In the genomic region with DNA sequence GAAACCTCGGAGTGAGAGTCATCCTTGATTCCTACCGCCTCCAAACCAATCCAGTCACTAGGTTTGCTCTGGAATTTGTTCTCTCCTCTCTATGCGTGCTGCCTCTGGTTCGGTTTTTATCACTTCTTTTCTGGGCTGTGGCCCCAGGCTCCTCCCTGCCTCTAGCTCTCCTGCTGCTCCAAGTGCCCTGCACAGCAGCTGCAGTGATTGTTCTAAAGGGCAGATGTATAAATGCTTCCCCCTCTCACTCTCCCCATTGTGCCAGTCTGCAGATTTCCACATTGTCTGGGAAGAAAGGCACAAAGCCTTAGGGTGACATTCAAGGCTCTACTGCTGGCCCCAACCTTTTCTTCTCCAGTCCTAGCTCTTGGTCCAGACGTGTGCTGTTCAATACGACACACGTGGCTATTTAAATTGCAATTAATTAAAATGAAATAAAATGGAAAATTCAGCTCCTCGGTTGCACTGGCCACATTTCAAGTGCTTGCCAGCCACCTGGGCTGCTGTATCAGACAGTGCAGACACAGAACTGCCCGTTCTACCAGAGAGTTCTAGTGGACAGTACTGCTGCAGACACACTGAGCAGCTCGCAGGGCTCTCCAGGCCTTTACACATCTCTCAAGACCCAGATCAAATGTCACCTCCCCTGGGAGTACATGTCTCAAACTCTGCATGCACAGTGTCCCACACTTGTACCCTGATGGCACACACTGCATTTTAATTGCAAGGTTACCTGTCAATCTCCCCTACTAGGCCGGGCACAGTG, we compare ENCODE assay signal across 14 cellular contexts. TPM values are rescaled to one million over a fixed set of nuclear protein-coding genes. Genes with fewer than 3 reads are reported as not detected.
DNase-seq lines count a peak whose midpoint lies in the region; ATAC-seq lines count a peak whose summit lies in the region.
"Had no signal": no experiment of that assay in that cellular context is flagged by ENCODE, and none has a peak within 500 bp of the region (broad histone marks: within the 10 kb centered on the region; RNA-seq: fewer than 3 reads in every experiment).

No MANE protein-coding gene starts in this region.

- in situ Hi-C loops in ACHN (cut with HindIII; ENCODE audit: low pct_ligation_motif_present, low pct_unique_long_range_greater_than_20kb, low sequenced_read_pairs), result no loop called here

- peak; percentile 36 for DNase-seq in ELR (ENCODE audit: low read depth)
- peak; percentile 78 for DNase-seq in NCI-H345 (lab: John Stamatoyannopoulos, UW)
- peak; percentile 25 for DNase-seq in ecto neural progenitor cell (ENCODE audit: low spot score)
- DNase-seq in neuronal stem cell (ENCODE audit: low spot score), result no peak
- no peak for DNase-seq in ACHN
- no peak for DNase-seq in RKO (ENCODE audit: low spot score)
- DNase-seq in activated T-cell treated with anti-CD3 and anti-CD28 coated beads, Interleukin-2, amount 50 U/mL, for 48 hours, result no peak
- DNase-seq: activated CD4-positive, alpha-beta memory T cell treated with anti-CD3 and anti-CD28 coated beads, Interleukin-2, amount 10 ng/mL, durations not matched to agents 7 days and 5 days; activated naive CD4-positive, alpha-beta T cell treated with anti-CD3 and anti-CD28 coated beads, Interleukin-2, amount 50 U/mL, for 16 hours; stimulated activated CD4-positive, alpha-beta T cell treated with anti-CD3 and anti-CD28 coated beads, Interleukin-4, amount 100 ng/mL, for 24 hours; stimulated activated naive CD8-positive, alpha-beta T cell treated with anti-CD3 and anti-CD28 coated beads, Interleukin-15, amount 100 ng/mL, for 72 hours had no signal

- peak overlapping the region; percentile 24 for H3K18ac ChIP-seq in neuronal stem cell (ENCODE audit: low read length)

- ATAC-seq in GM19324 (IDR thresholded peaks at IDR 0.05; ENCODE audit: low FRiP score, unreplicated experiment), result no peak
- ATAC-seq: gastroesophageal sphincter; stimulated activated naive CD8-positive, alpha-beta T cell treated with anti-CD3 and anti-CD28 coated beads, Interleukin-15, amount 100 ng/mL, for 72 hours had no signal

- H2BK120ac ChIP-seq in neuronal stem cell (ENCODE audit: low read depth, low read length), result no peak overlapping the region

- H3K4me1 ChIP-seq in neuronal stem cell (ENCODE audit: control insufficient read depth in 2 of 2, insufficient read depth in 1 of 2, low read depth in 1 of 2, low read length in 2 of 2), result peaks cover 17 to 20% of the 10 kb centered on the region in 2 donors

- no peak overlapping the region for H3K23ac ChIP-seq in neuronal stem cell (ENCODE audit: low read depth, low read length, poor library complexity)

- H3K27ac ChIP-seq in neuronal stem cell (replicated peaks; ENCODE audit: low read length), result no peak overlapping the region
- H3K27ac ChIP-seq: C4-2B, gastroesophageal sphincter had no signal

- peaks cover 0 to 59% of the 10 kb centered on the region in 2 donors for H3K36me3 ChIP-seq in neuronal stem cell (replicated peaks in 1 of 2; ENCODE audit: control insufficient read depth in 2 of 2, insufficient read depth in 2 of 2, low read length in 2 of 2)

- H3K79me1 ChIP-seq in neuronal stem cell (ENCODE audit: low read depth, low read length), result no peaks in the 10 kb centered on the region

- H2BK12ac ChIP-seq in neuronal stem cell (ENCODE audit: low read length), result no peak overlapping the region

- H2AFZ ChIP-seq in neuronal stem cell (ENCODE audit: low read length), result no peak overlapping the region

- H3K9ac ChIP-seq in neuronal stem cell (ENCODE audit: low read depth, low read length, poor library complexity), result no peak overlapping the region

- no peak overlapping the region for H4K8ac ChIP-seq in neuronal stem cell (ENCODE audit: low read depth, low read length)

- peaks cover 1 to 29% of the 10 kb centered on the region in 2 donors for H3K9me3 ChIP-seq in neuronal stem cell (replicated peaks in 1 of 2; ENCODE audit: control insufficient read depth in 2 of 2, insufficient read depth in 1 of 2, low read depth in 1 of 2, low read length in 2 of 2)
- H3K9me3 ChIP-seq: gastroesophageal sphincter had no signal

- no peak overlapping the region for H3K4me2 ChIP-seq in neuronal stem cell (ENCODE audit: insufficient read depth, low read length, poor library complexity, severe bottlenecking)

- no peaks in the 10 kb centered on the region for H3K27me3 ChIP-seq in neuronal stem cell (ENCODE audit: control insufficient read depth in 3 of 3, insufficient read depth in 3 of 3, low read depth in 1 of 3, low read length in 3 of 3)
- H3K27me3 ChIP-seq: gastroesophageal sphincter had no signal

- H2AK5ac ChIP-seq in neuronal stem cell (ENCODE audit: low read depth, low read length), result peak overlapping the region; percentile 2

- no peak overlapping the region for H2BK5ac ChIP-seq in neuronal stem cell (ENCODE audit: low read length)

- no CpG with 5 or more reads among the region's 11 CpGs for WGBS in neuronal stem cell (ENCODE audit: extremely low coverage in 2 of 2, insufficient read length in 2 of 2, insufficient replicate concordance in 1 of 2), 2 donors

- no peak overlapping the region for H2BK15ac ChIP-seq in neuronal stem cell (ENCODE audit: low read length)

- no peak overlapping the region for H3K14ac ChIP-seq in neuronal stem cell (ENCODE audit: low read length)

- H4K91ac ChIP-seq in neuronal stem cell (ENCODE audit: low read depth, low read length, poor library complexity), result no peak overlapping the region

- H3K4ac ChIP-seq in neuronal stem cell (ENCODE audit: low read length), result no peak overlapping the region

- H3K4me3 ChIP-seq in neuronal stem cell (ENCODE audit: low read length in 2 of 2), result no peak overlapping the region
- H3K4me3 ChIP-seq: gastroesophageal sphincter had no signal

RNA-seq across cellular contexts. Expression of gene TRIM62, which starts 12.4 kb away (rescaled TPM):
- polyA plus RNA-seq in neuronal stem cell (2013, experiment 1 of 2), result 3.4 TPM
- polyA plus RNA-seq in neuronal stem cell (2013, experiment 2 of 2), result 3.4 TPM

Comparison
In these comparisons a context has a peak if more than half of its experiments do, and no peak if none do; other contexts are left out.
1. DNase-seq: peak in ELR (single experiment), NCI-H345 (single experiment) and ecto neural progenitor cell (single experiment); none in neuronal stem cell (single experiment), ACHN (single experiment), RKO (single experiment) and activated T-cell treated with anti-CD3 and anti-CD28 coated beads, Interleukin-2, amount 50 U/mL, for 48 hours (0 of 2).